ENCODE assay signal across 26 cellular contexts in genomic region chr7:138204989-138205298, GRCh38.
"Had no signal": no experiment of that assay in that cellular context is flagged by ENCODE, and none has a peak within 500 bp of the region (broad histone marks: within the 10 kb centered on the region; RNA-seq: fewer than 3 reads in every experiment).

No MANE protein-coding gene starts in this region.

- H3K4me1 ChIP-seq: breast epithelium, esophagus muscularis mucosa, foreskin keratinocyte, spleen, suprapubic skin, upper lobe of right lung had no signal

- H3K4me3 ChIP-seq: breast epithelium, esophagus muscularis mucosa, heart right ventricle, spleen, suprapubic skin, tibial artery, upper lobe of right lung had no signal

- H3K27me3 ChIP-seq: breast epithelium, esophagus muscularis mucosa, foreskin keratinocyte, heart right ventricle, spleen, suprapubic skin, tibial artery, upper lobe of right lung had no signal

- ATAC-seq: foreskin keratinocyte; heart right ventricle; naive thymus-derived CD4-positive, alpha-beta T cell; right cardiac atrium; T-helper 17 cell; upper lobe of right lung had no signal

- H3K27ac Mint-ChIP-seq: activated CD4-positive, alpha-beta memory T cell treated with anti-CD3 and anti-CD28 coated beads, Interleukin-2, amount 10 ng/mL, durations not matched to agents 7 days and 5 days; activated CD4-positive, alpha-beta T cell treated with anti-CD3 and anti-CD28 coated beads, Interleukin-2, amount 10 ng/mL, durations not matched to agents 7 days and 5 days; activated T-cell treated with anti-CD3 and anti-CD28 coated beads, Interleukin-2, amount 50 U/mL, for 24 hours; dendritic cell treated with granulocyte-macrophage colony-stimulating factor and Interleukin-4, amounts not matched to agents 40 ng/mL and 50 ng/mL, for 4 days; naive thymus-derived CD4-positive, alpha-beta T cell; T-helper 17 cell had no signal

- FAIRE-seq: keratinocyte had no signal

- H3K27me3 Mint-ChIP-seq: activated CD4-positive, alpha-beta T cell treated with anti-CD3 and anti-CD28 coated beads, Interleukin-2, amount 10 ng/mL, durations not matched to agents 7 days and 5 days; dendritic cell treated with granulocyte-macrophage colony-stimulating factor and Interleukin-4, amounts not matched to agents 40 ng/mL and 50 ng/mL, for 4 days had no signal

- H3K36me3 Mint-ChIP-seq: naive thymus-derived CD4-positive, alpha-beta T cell had no signal

- H3K4me3 Mint-ChIP-seq: activated CD4-positive, alpha-beta memory T cell treated with anti-CD3 and anti-CD28 coated beads, Interleukin-2, amount 10 ng/mL, durations not matched to agents 7 days and 5 days; activated CD4-positive, alpha-beta T cell treated with anti-CD3 and anti-CD28 coated beads, Interleukin-2, amount 10 ng/mL, durations not matched to agents 7 days and 5 days; activated T-cell treated with anti-CD3 and anti-CD28 coated beads, Interleukin-2, amount 50 U/mL, for 24 hours; dendritic cell treated with granulocyte-macrophage colony-stimulating factor and Interleukin-4, amounts not matched to agents 40 ng/mL and 50 ng/mL, for 4 days; naive thymus-derived CD4-positive, alpha-beta T cell; T-helper 17 cell had no signal

- H3K9me3 ChIP-seq: esophagus muscularis mucosa, suprapubic skin, tibial artery, upper lobe of right lung had no signal

- H3K27ac ChIP-seq: breast epithelium, esophagus muscularis mucosa, foreskin keratinocyte, heart right ventricle, spleen, suprapubic skin, tibial artery, upper lobe of right lung had no signal

- H3K4me1 Mint-ChIP-seq: activated CD4-positive, alpha-beta memory T cell treated with anti-CD3 and anti-CD28 coated beads, Interleukin-2, amount 10 ng/mL, durations not matched to agents 7 days and 5 days; activated CD4-positive, alpha-beta T cell treated with anti-CD3 and anti-CD28 coated beads, Interleukin-2, amount 10 ng/mL, durations not matched to agents 7 days and 5 days; naive thymus-derived CD4-positive, alpha-beta T cell had no signal

- H3K36me3 ChIP-seq: breast epithelium, esophagus muscularis mucosa, heart right ventricle, spleen, suprapubic skin, tibial artery, upper lobe of right lung had no signal

- DNase-seq: activated CD4-positive, alpha-beta memory T cell treated with anti-CD3 and anti-CD28 coated beads, Interleukin-2, amount 10 ng/mL, durations not matched to agents 7 days and 5 days; activated CD4-positive, alpha-beta T cell treated with anti-CD3 and anti-CD28 coated beads for 1 hour; activated CD4-positive, alpha-beta T cell treated with anti-CD3 and anti-CD28 coated beads, Interleukin-2, amount 10 ng/mL, durations not matched to agents 7 days and 5 days; activated CD8-positive, alpha-beta memory T cell treated with anti-CD3 and anti-CD28 coated beads, Interleukin-2, amount 50 U/mL, for 48 hours; activated gamma-delta T cell; activated naive CD4-positive, alpha-beta T cell treated with anti-CD3 and anti-CD28 coated beads, Interleukin-2, amount 50 U/mL, for 16 hours; activated T-cell treated with anti-CD3 and anti-CD28 coated beads, Interleukin-2, amount 50 U/mL, for 24 hours; amniotic stem cell; central memory CD4-positive, alpha-beta T cell; foreskin keratinocyte; heart right ventricle; left cardiac atrium; midbrain; naive thymus-derived CD4-positive, alpha-beta T cell; right cardiac atrium; spleen; stimulated activated naive CD4-positive, alpha-beta T cell; T-helper 17 cell; T1000; tibial artery; upper lobe of right lung had no signal

- H3K9me3 Mint-ChIP-seq: activated CD4-positive, alpha-beta memory T cell treated with anti-CD3 and anti-CD28 coated beads, Interleukin-2, amount 10 ng/mL, durations not matched to agents 7 days and 5 days; activated CD4-positive, alpha-beta T cell treated with anti-CD3 and anti-CD28 coated beads, Interleukin-2, amount 10 ng/mL, durations not matched to agents 7 days and 5 days; activated T-cell treated with anti-CD3 and anti-CD28 coated beads, Interleukin-2, amount 50 U/mL, for 24 hours; naive thymus-derived CD4-positive, alpha-beta T cell had no signal
